In the genomic region with DNA sequence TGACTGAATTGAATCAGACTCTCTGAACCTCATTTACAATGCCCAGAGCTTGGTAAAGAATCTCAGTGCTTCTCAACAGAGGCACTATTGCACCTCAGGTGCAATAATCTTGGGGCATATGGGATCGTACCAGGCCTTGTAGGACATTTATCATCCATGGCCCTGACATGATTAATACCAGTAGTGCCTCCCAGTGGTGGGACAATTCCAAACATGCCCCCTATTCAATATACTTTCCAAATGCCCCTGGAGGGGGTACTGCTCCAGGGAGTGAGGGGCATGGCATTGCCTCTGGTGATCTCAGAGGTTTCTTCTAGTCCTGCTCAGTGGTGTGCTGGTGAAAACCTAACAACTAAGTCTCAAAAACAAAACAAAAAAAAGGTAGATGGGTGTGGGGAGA, we compare ENCODE assay signal across 23 cellular contexts.
A peak's percentile ranks its signal among the peaks of the same experiment; 100 is the strongest.
DNase-seq lines count a peak whose midpoint lies in the region; ATAC-seq and TF ChIP-seq lines count a peak whose summit lies in the region.
"Had no signal": no experiment of that assay in that cellular context is flagged by ENCODE, and none has a peak within 500 bp of the region (broad histone marks: within the 10 kb centered on the region; RNA-seq: fewer than 3 reads in every experiment).

No MANE protein-coding gene starts in this region.

- TF ChIP-seq EP300 in SK-N-SH (IDR thresholded peaks at IDR 0.05; ENCODE audit: borderline replicate concordance in 1 of 2, low read depth in 1 of 2, low read length in 1 of 2), result no peak

- intact Hi-C loops in posterior vena cava (cut with DNase I), result no loop called here
- intact Hi-C loops in activated CD4-positive, alpha-beta T cell treated with anti-CD3 and anti-CD28 coated beads for 36 hours (cut with DNase I, micrococcal nuclease), result no loop called here

- H3K9me2 ChIP-seq in SK-N-SH, result no peaks in the 10 kb centered on the region

- peak; percentile 30; the same call in 1 of the 2 replicates for TF ChIP-seq RAD21 in SK-N-SH (IDR thresholded peaks at IDR 0.05; ENCODE audit: low read length)

- H2AFZ ChIP-seq in SK-N-SH (ENCODE audit: low read depth), result no peak overlapping the region

- H4K20me1 ChIP-seq in SK-N-SH (ENCODE audit: insufficient read depth), result no peaks in the 10 kb centered on the region

- H3K9ac ChIP-seq in SK-N-SH, result no peak overlapping the region

- no peak overlapping the region for H3K27ac Mint-ChIP-seq in osteocyte (ENCODE audit: unreplicated experiment)
- no peak overlapping the region for H3K27ac Mint-ChIP-seq in activated CD4-positive, alpha-beta T cell treated with anti-CD3 and anti-CD28 coated beads for 36 hours
- H3K27ac Mint-ChIP-seq: activated naive CD8-positive, alpha-beta T cell; activated T-helper 17 cell treated with anti-CD3 and anti-CD28 coated beads, Interleukin-2, amount 50 U/mL, for 72 hours; memory B cell; naive B cell; stimulated activated effector memory CD8-positive, alpha-beta T cell treated with anti-CD3 and anti-CD28 coated beads, Interleukin-12 subunit alpha, Interleukin-12 subunit beta, amount 100 ng/mL, for 72 hours had no signal

- H3K27me3 Mint-ChIP-seq in osteocyte (ENCODE audit: unreplicated experiment), result peaks cover 83% of the 10 kb centered on the region
- H3K27me3 Mint-ChIP-seq in activated CD4-positive, alpha-beta T cell treated with anti-CD3 and anti-CD28 coated beads for 36 hours, result peaks cover 25% of the 10 kb centered on the region

- WGBS in SK-N-SH (ENCODE audit: low lambda C conversion rate), result 63% methylated on average over 1 of the region's 1 CpG

- H3F3A ChIP-seq in SK-N-SH (replicated peaks; ENCODE audit: insufficient read depth), result no peaks in the 10 kb centered on the region

- POLR2A ChIA-PET in SK-N-SH (lab: Yijun Ruan, JAX), result interaction anchor here (1.3 kb wide), 1 partner anchor 34 kb away, joined by 4 read pairs; no protein-coding TSS in a partner anchor
- POLR2A ChIA-PET in activated CD4-positive, alpha-beta T cell treated with anti-CD3 and anti-CD28 coated beads for 36 hours (lab: Charles Lee), result no interaction called here

- no peaks in the 10 kb centered on the region for H3K9me3 Mint-ChIP-seq in osteocyte (ENCODE audit: unreplicated experiment)
- no peaks in the 10 kb centered on the region for H3K9me3 Mint-ChIP-seq in activated CD4-positive, alpha-beta T cell treated with anti-CD3 and anti-CD28 coated beads for 36 hours (ENCODE audit: low read depth)
- H3K9me3 Mint-ChIP-seq: activated T-helper 17 cell treated with anti-CD3 and anti-CD28 coated beads, Interleukin-2, amount 50 U/mL, for 72 hours; memory B cell; naive B cell; stimulated activated effector memory CD8-positive, alpha-beta T cell treated with anti-CD3 and anti-CD28 coated beads, Interleukin-12 subunit alpha, Interleukin-12 subunit beta, amount 100 ng/mL, for 72 hours had no signal

- peaks cover 27% of the 10 kb centered on the region; the same call in 1 of the 2 replicates for H3K27me3 ChIP-seq in SK-N-SH (ENCODE audit: insufficient read depth)

- no peak for TF ChIP-seq CTCF in SK-N-SH (IDR thresholded peaks at IDR 0.05)
- no peak for TF ChIP-seq CTCF in epithelial cell of esophagus (IDR thresholded peaks at IDR 0.05; ENCODE audit: insufficient read depth, low read depth, low read length, missing control alignments)
- peak; percentile 17 for TF ChIP-seq CTCF in osteocyte (IDR thresholded peaks at IDR 0.05)

- H3K79me2 ChIP-seq in SK-N-SH (ENCODE audit: insufficient read depth), result no peaks in the 10 kb centered on the region

- H3K27ac ChIP-seq in SK-N-SH (ENCODE audit: low read depth in 2 of 2, low read length in 1 of 2), result no peak overlapping the region; a peak in 1 of 4 replicates
- H3K27ac ChIP-seq: A549 had no signal

- CTCF ChIA-PET in SK-N-SH (lab: Yijun Ruan, JAX), result interaction anchor here (0.9 to 3.1 kb wide), 8 partner anchors 9 to 125 kb away, joined by 3 to 9 read pairs (median 4); no protein-coding TSS in a partner anchor
- CTCF ChIA-PET in activated CD4-positive, alpha-beta T cell treated with anti-CD3 and anti-CD28 coated beads for 36 hours (lab: Charles Lee), result no interaction called here

- H3K4me3 ChIP-seq in SK-N-SH (ENCODE audit: low read depth in 2 of 2, low read length in 1 of 2) (no peak overlapping the region), epithelial cell of esophagus (ENCODE audit: low read length) (no peak overlapping the region)
- H3K4me3 ChIP-seq: A549 had no signal

- H3K4me1 Mint-ChIP-seq in osteocyte (ENCODE audit: unreplicated experiment), result no peaks in the 10 kb centered on the region
- H3K4me1 Mint-ChIP-seq in activated CD4-positive, alpha-beta T cell treated with anti-CD3 and anti-CD28 coated beads for 36 hours, result no peaks in the 10 kb centered on the region
- H3K4me1 Mint-ChIP-seq: activated T-helper 17 cell treated with anti-CD3 and anti-CD28 coated beads, Interleukin-2, amount 50 U/mL, for 72 hours; memory B cell; naive B cell; stimulated activated effector memory CD8-positive, alpha-beta T cell treated with anti-CD3 and anti-CD28 coated beads, Interleukin-12 subunit alpha, Interleukin-12 subunit beta, amount 100 ng/mL, for 72 hours had no signal

- ATAC-seq in SK-N-SH treated with all-trans-retinoic acid at 6 μM for 48 hours, result no peak
- ATAC-seq in HG03342 (IDR thresholded peaks at IDR 0.05; ENCODE audit: unreplicated experiment), result no peak
- no peak for ATAC-seq in activated CD4-positive, alpha-beta T cell treated with anti-CD3 and anti-CD28 coated beads for 36 hours
- ATAC-seq: A549; activated T-helper 17 cell treated with anti-CD3 and anti-CD28 coated beads, Interleukin-2, amount 50 U/mL, for 72 hours; stimulated activated effector memory CD8-positive, alpha-beta T cell treated with anti-CD3 and anti-CD28 coated beads, Interleukin-12 subunit alpha, Interleukin-12 subunit beta, amount 100 ng/mL, for 72 hours had no signal

- no peak overlapping the region for H3K4me3 Mint-ChIP-seq in osteocyte (ENCODE audit: unreplicated experiment)
- no peak overlapping the region for H3K4me3 Mint-ChIP-seq in activated CD4-positive, alpha-beta T cell treated with anti-CD3 and anti-CD28 coated beads for 36 hours
- H3K4me3 Mint-ChIP-seq: activated naive CD8-positive, alpha-beta T cell; activated T-helper 17 cell treated with anti-CD3 and anti-CD28 coated beads, Interleukin-2, amount 50 U/mL, for 72 hours; memory B cell; naive B cell; stimulated activated effector memory CD8-positive, alpha-beta T cell treated with anti-CD3 and anti-CD28 coated beads, Interleukin-12 subunit alpha, Interleukin-12 subunit beta, amount 100 ng/mL, for 72 hours had no signal

- no peaks in the 10 kb centered on the region for H3K36me3 Mint-ChIP-seq in osteocyte (ENCODE audit: unreplicated experiment)
- no peaks in the 10 kb centered on the region for H3K36me3 Mint-ChIP-seq in activated CD4-positive, alpha-beta T cell treated with anti-CD3 and anti-CD28 coated beads for 36 hours (ENCODE audit: low read depth)
- H3K36me3 Mint-ChIP-seq: activated naive CD8-positive, alpha-beta T cell; memory B cell; stimulated activated effector memory CD8-positive, alpha-beta T cell treated with anti-CD3 and anti-CD28 coated beads, Interleukin-12 subunit alpha, Interleukin-12 subunit beta, amount 100 ng/mL, for 72 hours had no signal

- H3K4me2 ChIP-seq in SK-N-SH, result no peak overlapping the region
- H3K4me2 ChIP-seq: A549 had no signal

- DNase-seq in SK-N-SH, result no peak
- DNase-seq in NCI-H69 (lab: John Stamatoyannopoulos, UW), result peak; percentile 55
- DNase-seq in epithelial cell of esophagus (ENCODE audit: low read depth), result peak; percentile 20
- DNase-seq in osteocyte (ENCODE audit: extremely low spot score, unreplicated experiment), result no peak
- DNase-seq in posterior vena cava (ENCODE audit: low spot score), result no peak
- DNase-seq in activated CD4-positive, alpha-beta T cell treated with anti-CD3 and anti-CD28 coated beads for 36 hours, result no peak
- DNase-seq: activated CD8-positive, alpha-beta memory T cell treated with anti-CD3 and anti-CD28 coated beads, Interleukin-2, amount 50 U/mL, for 4 hours; aorta; DMS53; GF-D8; head of caudate nucleus; naive B cell; NCI-H2107; occipital lobe; retina; RPMI8226 had no signal

- H3K36me3 ChIP-seq in SK-N-SH (replicated peaks in 1 of 2; ENCODE audit: control insufficient read depth in 1 of 2, insufficient read depth in 2 of 2, low read length in 1 of 2), result no peaks in the 10 kb centered on the region

- H3K4me1 ChIP-seq in SK-N-SH (ENCODE audit: control insufficient read depth in 1 of 2, insufficient read depth in 2 of 2, low read depth in 1 of 2, low read length in 1 of 2), result peaks cover 0 to 39% of the 10 kb centered on the region in 2 experiments; a peak in 2 of 4 replicates
- H3K4me1 ChIP-seq: A549 had no signal

- no peaks in the 10 kb centered on the region for H3K9me3 ChIP-seq in SK-N-SH
- H3K9me3 ChIP-seq: A549 had no signal

TF ChIP-seq in SK-N-SH, 30 proteins besides CTCF, POLR2A, EP300 and RAD21 (continues in another document):
- TF ChIP-seq FOXJ3 (CRISPR knock-in tag; IDR thresholded peaks at IDR 0.05) (no peak), GATA2 (CRISPR knock-in tag; IDR thresholded peaks at IDR 0.05) (no peak), MXI1 (IDR thresholded peaks at IDR 0.05; ENCODE audit: low read depth, low read length) (no peak), TCF12 (IDR thresholded peaks at IDR 0.05) (no peak), MEF2A (IDR thresholded peaks at IDR 0.05; ENCODE audit: borderline replicate concordance, low read depth) (no peak), NRF1 (IDR thresholded peaks at IDR 0.05; ENCODE audit: low read depth, low read length) (no peak), RFX5 (IDR thresholded peaks at IDR 0.05; ENCODE audit: low read length) (no peak), SIN3A (IDR thresholded peaks at IDR 0.05; ENCODE audit: borderline replicate concordance, low read depth, low read length) (no peak)
- TF ChIP-seq, protein P1, sequence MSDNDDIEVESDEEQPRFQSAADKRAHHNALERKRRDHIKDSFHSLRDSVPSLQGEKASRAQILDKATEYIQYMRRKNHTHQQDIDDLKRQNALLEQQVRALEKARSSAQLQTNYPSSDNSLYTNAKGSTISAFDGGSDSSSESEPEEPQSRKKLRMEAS (IDR thresholded peaks at IDR 0.05; ENCODE audit: low read depth), result no peak

Comparison
In these comparisons a context has a peak if more than half of its experiments do, and no peak if none do; other contexts are left out.
1. DNase-seq: peak in NCI-H69 (single experiment) and epithelial cell of esophagus (single experiment); none in SK-N-SH (single experiment), osteocyte (single experiment), posterior vena cava (single experiment) and activated CD4-positive, alpha-beta T cell treated with anti-CD3 and anti-CD28 coated beads for 36 hours (single experiment).